In genomic region chr16:30084816-30085159, GRCh38 we compare ENCODE assay signal across 18 cellular contexts. TPM values are rescaled to one million over a fixed set of nuclear protein-coding genes. Genes with fewer than 3 reads are reported as not detected.
DNase-seq lines count a peak whose midpoint lies in the region; ATAC-seq, FAIRE-seq and TF ChIP-seq lines count a peak whose summit lies in the region.
"Had no signal": no experiment of that assay in that cellular context is flagged by ENCODE, and none has a peak within 500 bp of the region (broad histone marks: within the 10 kb centered on the region; RNA-seq: fewer than 3 reads in every experiment).

No MANE protein-coding gene starts in this region.

- intact Hi-C loops in Calu3 (cut with micrococcal nuclease; ENCODE audit: unreplicated experiment), result no loop called here
- intact Hi-C loops in left ventricle myocardium superior (cut with micrococcal nuclease), result no loop called here
- intact Hi-C loops in stomach (cut with DNase I; ENCODE audit: low total_unique reads), result no loop called here
- intact Hi-C loops in naive thymus-derived CD4-positive, alpha-beta T cell (cut with micrococcal nuclease), result no loop called here

- no peak overlapping the region for H3K4me3 ChIP-seq in stomach
- H3K4me3 ChIP-seq in naive thymus-derived CD4-positive, alpha-beta T cell (ENCODE audit: low read length), result no peak overlapping the region

- CTCF ChIA-PET in Calu3 (lab: Charles Lee) (interaction anchor here (0.7 kb wide), 1 partner anchor 1232 kb away, joined by 3 read pairs; no protein-coding TSS in a partner anchor), RWPE1 (lab: Yijun Ruan, JAX) (no interaction called here)
- CTCF ChIA-PET in naive thymus-derived CD4-positive, alpha-beta T cell (lab: Charles Lee), result no interaction called here

- WGBS in stomach, 5 donors, result 57 to 71% (median 67%) methylated on average over 13 to 17 of the region's 17 CpGs

- peak; percentile 56 for ATAC-seq in left ventricle myocardium superior
- ATAC-seq in naive thymus-derived CD4-positive, alpha-beta T cell, result no peak
- no peak for ATAC-seq in GM19463 (IDR thresholded peaks at IDR 0.05; ENCODE audit: unreplicated experiment)
- ATAC-seq: effector memory CD8-positive, alpha-beta T cell had no signal

- no peaks in the 10 kb centered on the region for H3K27me3 ChIP-seq in stomach
- no peaks in the 10 kb centered on the region for H3K27me3 ChIP-seq in naive thymus-derived CD4-positive, alpha-beta T cell (ENCODE audit: control insufficient read depth in 2 of 2, insufficient read depth in 2 of 2, low read length in 2 of 2)

- H3K4me1 ChIP-seq in stomach, result peaks cover 4 to 31% (median 11%) of the 10 kb centered on the region in 4 donors
- H3K4me1 ChIP-seq in naive thymus-derived CD4-positive, alpha-beta T cell (ENCODE audit: control insufficient read depth in 2 of 2, insufficient read depth in 2 of 2, low read length in 2 of 2), result peaks cover 0 to 2% of the 10 kb centered on the region in 2 donors

- TF ChIP-seq CTCF in Calu3 (IDR thresholded peaks at IDR 0.05; ENCODE audit: unreplicated experiment) (no peak), RWPE1 (conservative IDR thresholded peaks at IDR 0.05; ENCODE audit: low read depth) (no peak), stomach (IDR thresholded peaks at IDR 0.05) (no peak)

- H3K4me3 Mint-ChIP-seq in Calu3 (ENCODE audit: low read depth, unreplicated experiment), result no peak overlapping the region
- no peak overlapping the region for H3K4me3 Mint-ChIP-seq in naive thymus-derived CD4-positive, alpha-beta T cell
- H3K4me3 Mint-ChIP-seq: activated CD4-positive, alpha-beta T cell treated with anti-CD3 and anti-CD28 coated beads, Interleukin-2, amount 10 ng/mL, durations not matched to agents 7 days and 5 days; B cell; effector memory CD8-positive, alpha-beta T cell; nephron had no signal

- H3K4me1 Mint-ChIP-seq in Calu3 (ENCODE audit: low read depth, unreplicated experiment), result peaks cover 19% of the 10 kb centered on the region
- peaks cover 10 to 32% (median 14%) of the 10 kb centered on the region in 7 donors for H3K4me1 Mint-ChIP-seq in naive thymus-derived CD4-positive, alpha-beta T cell

- H3K27ac Mint-ChIP-seq in Calu3 (ENCODE audit: unreplicated experiment), result no peak overlapping the region
- no peak overlapping the region for H3K27ac Mint-ChIP-seq in naive thymus-derived CD4-positive, alpha-beta T cell
- H3K27ac Mint-ChIP-seq: B cell, nephron had no signal

- peaks cover 50 to 73% (median 66%) of the 10 kb centered on the region in 4 donors for H3K36me3 ChIP-seq in stomach
- peaks cover 7 to 56% (median 27%) of the 10 kb centered on the region in 3 experiments for H3K36me3 ChIP-seq in naive thymus-derived CD4-positive, alpha-beta T cell (ENCODE audit: control insufficient read depth in 2 of 3, insufficient read depth in 3 of 3, low read length in 3 of 3)

- no peak for TF ChIP-seq EP300 in stomach (IDR thresholded peaks at IDR 0.05)

- H3K9me3 ChIP-seq in stomach, result no peaks in the 10 kb centered on the region
- no peaks in the 10 kb centered on the region for H3K9me3 ChIP-seq in naive thymus-derived CD4-positive, alpha-beta T cell (ENCODE audit: control insufficient read depth in 2 of 3, low read length in 3 of 3)

- POLR2A ChIA-PET in RWPE1 (lab: Yijun Ruan, JAX; ENCODE audit: low non-redundant PET), result no interaction called here
- POLR2A ChIA-PET in naive thymus-derived CD4-positive, alpha-beta T cell (lab: Charles Lee), result interaction anchor here (1.4 to 1.5 kb wide), 2 partner anchors 8 to 19 kb away, joined by 5 to 7 read pairs; partner anchors contain the start of gene PPP4C

- no peaks in the 10 kb centered on the region for H3K9me3 Mint-ChIP-seq in Calu3 (ENCODE audit: low read depth, unreplicated experiment)
- H3K9me3 Mint-ChIP-seq in naive thymus-derived CD4-positive, alpha-beta T cell, result no peaks in the 10 kb centered on the region
- H3K9me3 Mint-ChIP-seq: activated CD4-positive, alpha-beta T cell treated with anti-CD3 and anti-CD28 coated beads, Interleukin-2, amount 10 ng/mL, durations not matched to agents 7 days and 5 days; effector memory CD8-positive, alpha-beta T cell; nephron had no signal

- H3K36me3 Mint-ChIP-seq in Calu3 (ENCODE audit: insufficient read depth, unreplicated experiment), result peaks cover 76% of the 10 kb centered on the region
- H3K36me3 Mint-ChIP-seq in naive thymus-derived CD4-positive, alpha-beta T cell, result peaks cover 0 to 28% (median 16%) of the 10 kb centered on the region in 5 donors

- TF ChIP-seq POLR2A in stomach (IDR thresholded peaks at IDR 0.05), result no peak

- peak overlapping the region; percentile 60 for H3K27ac ChIP-seq in RWPE1
- H3K27ac ChIP-seq in stomach, result peak overlapping the region in 3 of 5 donors; percentile 3 to 31 (median 11)
- H3K27ac ChIP-seq in naive thymus-derived CD4-positive, alpha-beta T cell (ENCODE audit: low read depth, low read length), result no peak overlapping the region

- BruUV-seq in Calu3 (replicated peaks; lab: Mats Ljungman, UMichigan), result TSS peak; percentile 15

- DNase-seq in Calu3, result no peak
- no peak for DNase-seq in RWPE1 (ENCODE audit: low spot score)
- DNase-seq in left ventricle myocardium superior, result peak; percentile 71
- no peak for DNase-seq in stomach
- DNase-seq in urothelium cell line (ENCODE audit: low spot score), result no peak
- no peak for DNase-seq in naive thymus-derived CD4-positive, alpha-beta T cell
- DNase-seq: activated CD4-positive, alpha-beta T cell treated with anti-CD3 and anti-CD28 coated beads, Interleukin-2, amount 10 ng/mL, durations not matched to agents 7 days and 5 days; activated naive CD4-positive, alpha-beta T cell; effector memory CD8-positive, alpha-beta T cell; hypothalamus; islet precursor cell; NCI-H1105; NCI-H2081; NCI-H510A had no signal

- H3K27me3 Mint-ChIP-seq in Calu3 (ENCODE audit: unreplicated experiment), result no peaks in the 10 kb centered on the region
- no peaks in the 10 kb centered on the region for H3K27me3 Mint-ChIP-seq in naive thymus-derived CD4-positive, alpha-beta T cell
- H3K27me3 Mint-ChIP-seq: activated CD4-positive, alpha-beta T cell treated with anti-CD3 and anti-CD28 coated beads, Interleukin-2, amount 10 ng/mL, durations not matched to agents 7 days and 5 days; B cell; effector memory CD8-positive, alpha-beta T cell had no signal

- FAIRE-seq in urothelium cell line (lab: Jason Lieb, UNC), result no peak
- FAIRE-seq: D721Med had no signal

RNA-seq across cellular contexts. Expression of gene TBX6, which starts 6.9 kb away (rescaled TPM):
- total RNA-seq in Calu3 (2022) (3.6 and 4.7 TPM in 2 replicates), left ventricle myocardium superior (0.79 TPM), stomach (10 to 100 TPM in 1 of 5 donors, 1 to 10 TPM in 1, not detected in 3; 3.8 to 25.0 TPM)
- polyA plus RNA-seq in stomach, result 1 to 10 TPM; 1.1 to 2.5 (median 2.1) TPM
- total RNA-seq in naive thymus-derived CD4-positive, alpha-beta T cell, result 1 to 10 TPM; 1.5 to 3.3 (median 1.6) TPM
- polyA plus RNA-seq in naive thymus-derived CD4-positive, alpha-beta T cell, result under 1 TPM in 1 of 2 donors, not detected in 1; 0.38 TPM

RNA-seq across cellular contexts. Expression of gene PPP4C, which starts 9.0 kb away (rescaled TPM):
- total RNA-seq in Calu3 (2022) (184 and 187 TPM in 2 replicates), left ventricle myocardium superior (33.1 TPM), stomach (10 to 100 TPM; 21.4 to 86.1 (median 63.6) TPM)
- 100 to 1,000 TPM in 1 of 3 donors, 10 to 100 TPM in 2; 76.1 to 118 (median 93.3) TPM for polyA plus RNA-seq in stomach
- 100 to 1,000 TPM in 2 of 5 experiments, 10 to 100 TPM in 3; 68.4 to 143 (median 86.0) TPM for total RNA-seq in naive thymus-derived CD4-positive, alpha-beta T cell
- polyA plus RNA-seq in naive thymus-derived CD4-positive, alpha-beta T cell, result 100 to 1,000 TPM; 176 TPM

RNA-seq across cellular contexts. Expression of gene YPEL3, which starts 11.2 kb away (rescaled TPM):
- 21.1 and 28.0 TPM in 2 replicates for total RNA-seq in Calu3 (2022)
- total RNA-seq in left ventricle myocardium superior, result 66.0 TPM
- 100 to 1,000 TPM in 1 of 5 donors, 10 to 100 TPM in 4; 13.9 to 116 (median 37.9) TPM for total RNA-seq in stomach
- polyA plus RNA-seq in stomach, result 100 to 1,000 TPM; 103 to 162 (median 111) TPM
- total RNA-seq in naive thymus-derived CD4-positive, alpha-beta T cell, result 100 to 1,000 TPM in 3 of 5 experiments, 10 to 100 TPM in 2; 50.5 to 260 (median 130) TPM
- 100 to 1,000 TPM; 242 to 308 TPM for polyA plus RNA-seq in naive thymus-derived CD4-positive, alpha-beta T cell

RNA-seq across cellular contexts. Expression of gene ALDOA, which starts 19.2 kb away (rescaled TPM):
- 1,549 and 1,562 TPM in 2 replicates for total RNA-seq in Calu3 (2022)
- total RNA-seq in left ventricle myocardium superior, result 4,258 TPM
- 1,000 to 10,000 TPM in 1 of 5 donors, 100 to 1,000 TPM in 4; 180 to 2,515 (median 698) TPM for total RNA-seq in stomach
- polyA plus RNA-seq in stomach, result 1,000 to 10,000 TPM in 1 of 3 donors, 100 to 1,000 TPM in 2; 740 to 1,310 (median 887) TPM
- 1,000 to 10,000 TPM in 1 of 5 experiments, 100 to 1,000 TPM in 4; 356 to 1,619 (median 584) TPM for total RNA-seq in naive thymus-derived CD4-positive, alpha-beta T cell
- 1,000 to 10,000 TPM in 1 of 2 donors, 100 to 1,000 TPM in 1; 955 to 1,316 TPM for polyA plus RNA-seq in naive thymus-derived CD4-positive, alpha-beta T cell

RNA-seq across cellular contexts. Expression of gene GDPD3, which starts 28.5 kb away (rescaled TPM):
- 7.8 and 9.4 TPM in 2 replicates for total RNA-seq in Calu3 (2022)
- 2.0 TPM for total RNA-seq in left ventricle myocardium superior
- 100 to 1,000 TPM in 1 of 5 donors, 1 to 10 TPM in 4; 1.8 to 178 (median 7.2) TPM for total RNA-seq in stomach
- 10 to 100 TPM in 1 of 3 donors, 1 to 10 TPM in 2; 4.4 to 15.9 (median 4.6) TPM for polyA plus RNA-seq in stomach
- total RNA-seq in naive thymus-derived CD4-positive, alpha-beta T cell, result 10 to 100 TPM in 4 of 5 experiments, 1 to 10 TPM in 1; 7.9 to 39.3 (median 12.3) TPM
- polyA plus RNA-seq in naive thymus-derived CD4-positive, alpha-beta T cell, result not detected
